12 cellular contexts compared by ENCODE assay signal in genomic region chr15:60526127-60526616, GRCh38. TPM values are rescaled to one million over a fixed set of nuclear protein-coding genes. Genes with fewer than 3 reads are reported as not detected.
DNase-seq lines count a peak whose midpoint lies in the region; ATAC-seq and TF ChIP-seq lines count a peak whose summit lies in the region.
"Had no signal": no experiment of that assay in that cellular context is flagged by ENCODE, and none has a peak within 500 bp of the region (broad histone marks: within the 10 kb centered on the region; RNA-seq: fewer than 3 reads in every experiment).

No MANE protein-coding gene starts in this region.

- no peak for TF ChIP-seq POLR2A in uterus (IDR thresholded peaks at IDR 0.05)

- H3K4me1 ChIP-seq in foreskin keratinocyte = peaks cover 7% of the 10 kb centered on the region
- H3K4me1 ChIP-seq in uterus = no peaks in the 10 kb centered on the region

- no peak overlapping the region for H3K4me3 ChIP-seq in uterus
- H3K4me3 ChIP-seq in coronary artery = no peak overlapping the region

- peak; percentile 51 for DNase-seq in Right ventricle myocardium superior
- no peak for DNase-seq in cardiac septum (ENCODE audit: low spot score)
- peak; percentile 60 to 73 for DNase-seq in SHP77 (lab: John Stamatoyannopoulos, UW)
- peak in 1 of 2 donors; percentile 3 for DNase-seq in foreskin keratinocyte
- peak; percentile 59 to 66 for DNase-seq in uterus
- no peak for DNase-seq in iPS-NIHi7 (ENCODE audit: extremely low spot score)
- DNase-seq in coronary artery (ENCODE audit: low spot score) = no peak
- DNase-seq: amniotic stem cell; NCI-H1436; stimulated activated CD4-positive, alpha-beta T cell treated with anti-CD3 and anti-CD28 coated beads, Interleukin-15, amount 100 ng/mL, for 24 hours; stimulated activated naive B cell treated with anti-CD40 and anti-IgM and Interleukin-4, amounts not matched to agents 10 μg/mL and 1 μg/mL and 100 μg/mL, for 72 hours had no signal

- TF ChIP-seq CTCF in foreskin keratinocyte (conservative IDR thresholded peaks at IDR 0.05) = no peak
- no peak for TF ChIP-seq CTCF in uterus (IDR thresholded peaks at IDR 0.05)
- TF ChIP-seq CTCF in coronary artery (IDR thresholded peaks at IDR 0.05) = no peak

- no peaks in the 10 kb centered on the region for H3K36me3 ChIP-seq in uterus

- H3K27ac ChIP-seq in foreskin keratinocyte (no peak overlapping the region), uterus (peak overlapping the region; percentile 32 to 62), coronary artery (no peak overlapping the region)

- intact Hi-C loops in Right ventricle myocardium superior (cut with DNase I) = no loop called here
- intact Hi-C loops in cardiac septum (cut with DNase I) = no loop called here
- intact Hi-C loops in uterus (cut with DNase I; ENCODE audit: low total_unique reads) = no loop called here

- H3K27me3 ChIP-seq in foreskin keratinocyte (no peaks in the 10 kb centered on the region), uterus (no peaks in the 10 kb centered on the region)

- peak; percentile 71 for ATAC-seq in Right ventricle myocardium superior (ENCODE audit: poor library complexity)
- ATAC-seq in foreskin keratinocyte = peak; percentile 22
- no peak for ATAC-seq in GM18498 (IDR thresholded peaks at IDR 0.05; ENCODE audit: unreplicated experiment)
- ATAC-seq: stimulated activated naive B cell treated with anti-CD40 and anti-IgM and Interleukin-4, amounts not matched to agents 10 μg/mL and 1 μg/mL and 100 μg/mL, for 72 hours had no signal

- no peaks in the 10 kb centered on the region for H3K9me3 ChIP-seq in uterus

RNA-seq across cellular contexts. Expression of gene ICE2, which starts 47.2 kb away (rescaled TPM):
- total RNA-seq in Right ventricle myocardium superior = 24.6 TPM
- 29.7 TPM for total RNA-seq in cardiac septum
- 24.5 and 27.3 TPM in 2 replicates for total RNA-seq in foreskin keratinocyte
- polyA plus RNA-seq in foreskin keratinocyte = 13.8 and 15.3 TPM in 2 replicates
- total RNA-seq in uterus = 10 to 100 TPM; 18.2 to 89.9 (median 43.7) TPM

Comparison
In these comparisons a context has a peak if more than half of its experiments do, and no peak if none do; other contexts are left out.
1. DNase-seq: peak in Right ventricle myocardium superior (single experiment), SHP77 (2 of 2) and uterus (2 of 2); none in cardiac septum (single experiment), iPS-NIHi7 (single experiment) and coronary artery (single experiment).
2. H3K27ac ChIP-seq: peak in uterus (2 of 2); none in foreskin keratinocyte (single experiment) and coronary artery (0 of 2).